10 cellular contexts compared by ENCODE assay signal in the genomic region with DNA sequence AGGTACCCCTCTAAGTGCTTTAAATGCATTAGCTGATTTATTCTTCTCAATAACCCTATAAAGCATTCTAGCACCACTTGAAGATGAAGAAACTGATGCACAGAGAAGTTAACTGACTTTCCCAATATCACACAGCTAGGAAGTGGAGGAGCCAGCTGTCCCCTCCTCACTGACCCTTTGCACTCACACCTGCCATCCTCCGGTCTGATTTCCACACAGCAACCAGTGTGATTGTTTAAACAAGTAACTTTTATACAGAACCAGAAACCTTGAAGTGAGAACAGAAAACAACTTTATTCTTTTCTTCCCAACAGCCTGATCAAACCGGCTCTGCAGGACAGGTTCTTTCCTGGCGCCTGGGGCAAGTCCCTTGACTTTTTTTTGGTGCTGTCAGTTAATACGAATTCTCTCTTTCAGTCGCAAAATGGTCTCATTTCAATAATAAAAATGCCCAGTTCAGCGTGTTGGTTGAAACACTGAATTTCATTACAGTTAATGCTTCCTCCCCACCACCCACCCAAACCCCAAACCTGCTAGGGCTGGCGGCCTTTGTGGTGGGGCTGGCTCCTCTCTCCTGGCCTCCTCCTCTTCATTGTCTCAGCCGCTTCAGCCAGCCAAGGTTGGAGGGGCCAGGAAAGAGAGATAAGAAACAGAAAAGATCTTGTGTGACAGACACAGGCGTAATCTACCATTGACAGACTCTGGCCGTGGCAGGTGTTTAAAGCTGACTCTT. TPM values are rescaled to one million over a fixed set of nuclear protein-coding genes. Genes with fewer than 3 reads are reported as not detected.
DNase-seq lines count a peak whose midpoint lies in the region; ATAC-seq and TF ChIP-seq lines count a peak whose summit lies in the region.
"Had no signal": no experiment of that assay in that cellular context is flagged by ENCODE, and none has a peak within 500 bp of the region (broad histone marks: within the 10 kb centered on the region; RNA-seq: fewer than 3 reads in every experiment).

No MANE protein-coding gene starts in this region.

- peaks cover 15% of the 10 kb centered on the region for H3K9me3 Mint-ChIP-seq in endodermal cell

- H3K9me3 ChIP-seq in endodermal cell (ENCODE audit: control insufficient read depth, low read length) (peaks cover 12% of the 10 kb centered on the region), ascending aorta (no peaks in the 10 kb centered on the region)

- H3K4me1 Mint-ChIP-seq in endodermal cell = peaks cover 2% of the 10 kb centered on the region

- TF ChIP-seq CTCF in 22Rv1 (IDR thresholded peaks at IDR 0.05) = no peak
- no peak for TF ChIP-seq CTCF in endodermal cell (conservative IDR thresholded peaks at IDR 0.05)
- TF ChIP-seq CTCF in ascending aorta (IDR thresholded peaks at IDR 0.05) = no peak

- H3K4me3 Mint-ChIP-seq in endodermal cell = no peak overlapping the region

- no peaks in the 10 kb centered on the region for H3K36me3 ChIP-seq in endodermal cell (ENCODE audit: control insufficient read depth, insufficient read depth, low read length)
- no peaks in the 10 kb centered on the region for H3K36me3 ChIP-seq in ascending aorta

- H3K4me1 ChIP-seq in endodermal cell (ENCODE audit: control insufficient read depth, insufficient read depth, low read length) (no peaks in the 10 kb centered on the region), ascending aorta (peaks cover 0 to 9% of the 10 kb centered on the region in 2 donors)

- no peaks in the 10 kb centered on the region for H3K27me3 Mint-ChIP-seq in endodermal cell (ENCODE audit: insufficient read depth)

- no peak overlapping the region for H3K9ac ChIP-seq in endodermal cell (ENCODE audit: extremely low read depth, low read length, poor library complexity, severe bottlenecking)

- H3K27ac Mint-ChIP-seq in endodermal cell = no peak overlapping the region

- intact Hi-C loops in ascending aorta (cut with DNase I) = no loop called here

- ATAC-seq in GM19328 (IDR thresholded peaks at IDR 0.05; ENCODE audit: unreplicated experiment) = peak; percentile 54
- ATAC-seq in HG03175 (IDR thresholded peaks at IDR 0.05; ENCODE audit: unreplicated experiment) = peak; percentile 49

- H3K4me3 ChIP-seq in endodermal cell (ENCODE audit: low read length) (no peak overlapping the region), ascending aorta (no peak overlapping the region)

- H3K27me3 ChIP-seq in endodermal cell (ENCODE audit: control insufficient read depth, insufficient read depth, low read length, poor library complexity, severe bottlenecking) (no peaks in the 10 kb centered on the region), ascending aorta (no peaks in the 10 kb centered on the region)

- H3K27ac ChIP-seq in 22Rv1 = peak overlapping the region; percentile 66
- H3K27ac ChIP-seq in endodermal cell (ENCODE audit: low read depth, low read length) = no peak overlapping the region
- H3K27ac ChIP-seq in ascending aorta = no peak overlapping the region

- H3K36me3 Mint-ChIP-seq in endodermal cell (ENCODE audit: low read depth) = no peaks in the 10 kb centered on the region

- DNase-seq in endodermal cell (peak; percentile 49), HK-2 (ENCODE audit: unreplicated experiment) (no peak), superior temporal gyrus (ENCODE audit: extremely low spot score) (no peak), ascending aorta (ENCODE audit: low spot score in 2 of 2) (no peak)
- DNase-seq in activated naive CD4-positive, alpha-beta T cell (lab: John Stamatoyannopoulos, UW) = no peak
- DNase-seq: activated CD8-positive, alpha-beta memory T cell treated with anti-CD3 and anti-CD28 coated beads, Interleukin-2, amount 50 U/mL, for 4 hours; NCI-H524 had no signal

- WGBS in endodermal cell (ENCODE audit: insufficient coverage in 1 of 2, insufficient read length in 1 of 2), 2 experiments = 78 to 83% methylated on average over 8 to 10 of the region's 10 CpGs

RNA-seq across cellular contexts. Expression of gene EEIG2, which starts 26.4 kb away (rescaled TPM):
- total RNA-seq in endodermal cell = 10 to 100 TPM; 10.2 to 12.9 TPM
- polyA plus RNA-seq in endodermal cell (2013, experiment 1 of 2) = 11.8 TPM
- polyA plus RNA-seq in endodermal cell (2013, experiment 2 of 2) = 13.5 TPM
- 9.6 TPM for total RNA-seq in ascending aorta
